ENCODE assay signal across 1 cellular context in the genomic region with DNA sequence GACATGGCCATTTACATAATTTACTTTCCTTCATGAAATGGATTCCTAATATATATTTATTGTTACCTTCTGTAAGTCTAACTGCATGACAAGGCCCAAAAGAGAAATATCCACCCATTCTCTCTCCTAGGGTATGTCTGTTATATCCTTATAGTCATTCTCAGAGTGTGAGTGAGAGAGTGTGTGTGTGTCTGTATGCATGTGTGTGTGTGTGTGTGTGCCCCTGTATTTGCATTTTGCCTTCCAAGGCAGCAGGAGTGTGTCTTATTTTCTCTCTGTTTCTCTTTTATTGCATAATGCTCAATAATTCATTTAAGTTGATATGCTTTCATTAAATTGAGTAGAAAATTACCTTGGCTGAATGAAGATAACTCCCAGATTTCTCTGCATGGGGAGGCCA.
TF ChIP-seq lines count a peak whose summit lies in the region.

No MANE protein-coding gene starts in this region.

TF ChIP-seq in WTC11, 78 proteins besides CTCF, POLR2A, EP300 and RAD21 (continued from another document):
- TF ChIP-seq, protein P1, sequence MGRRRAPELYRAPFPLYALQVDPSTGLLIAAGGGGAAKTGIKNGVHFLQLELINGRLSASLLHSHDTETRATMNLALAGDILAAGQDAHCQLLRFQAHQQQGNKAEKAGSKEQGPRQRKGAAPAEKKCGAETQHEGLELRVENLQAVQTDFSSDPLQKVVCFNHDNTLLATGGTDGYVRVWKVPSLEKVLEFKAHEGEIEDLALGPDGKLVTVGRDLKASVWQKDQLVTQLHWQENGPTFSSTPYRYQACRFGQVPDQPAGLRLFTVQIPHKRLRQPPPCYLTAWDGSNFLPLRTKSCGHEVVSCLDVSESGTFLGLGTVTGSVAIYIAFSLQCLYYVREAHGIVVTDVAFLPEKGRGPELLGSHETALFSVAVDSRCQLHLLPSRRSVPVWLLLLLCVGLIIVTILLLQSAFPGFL (CRISPR knock-in tag; IDR thresholded peaks at IDR 0.05; ENCODE audit: borderline replicate concordance): no peak
- TF ChIP-seq, protein P2, sequence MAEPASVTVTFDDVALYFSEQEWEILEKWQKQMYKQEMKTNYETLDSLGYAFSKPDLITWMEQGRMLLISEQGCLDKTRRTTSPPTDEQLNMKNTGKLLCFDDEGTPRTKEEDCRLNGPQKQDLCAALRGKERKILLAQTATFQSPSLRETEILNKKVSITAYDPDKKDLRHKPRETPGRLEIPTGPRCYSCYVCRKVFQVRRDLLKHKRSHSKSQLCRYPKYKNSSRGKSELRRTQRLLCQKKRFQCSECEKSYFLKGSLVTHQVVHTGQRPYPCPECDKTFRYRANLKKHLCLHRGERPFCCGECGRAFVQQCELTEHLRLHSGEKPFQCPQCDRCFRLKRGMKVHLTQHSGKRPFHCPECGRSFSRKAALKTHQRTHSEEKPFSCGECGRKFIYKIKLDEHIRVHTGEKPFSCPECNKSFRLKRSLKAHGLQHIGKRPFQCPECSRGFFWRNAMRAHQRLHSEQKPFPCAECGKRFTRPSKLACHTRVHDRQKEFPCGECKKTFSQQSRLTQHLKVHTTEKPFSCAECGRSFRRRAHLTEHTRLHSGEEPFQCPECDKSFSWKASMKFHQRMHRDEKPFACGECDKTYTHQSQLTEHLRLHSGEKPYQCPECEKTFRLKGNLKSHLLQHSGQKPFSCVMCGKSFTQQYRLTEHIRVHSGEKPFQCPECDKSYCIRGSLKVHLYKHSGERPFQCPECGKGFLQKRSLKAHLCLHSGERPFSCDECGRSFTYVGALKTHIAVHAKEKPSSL (CRISPR knock-in tag; conservative IDR thresholded peaks at IDR 0.05): no peak
- no peak for TF ChIP-seq ZNF317 (CRISPR knock-in tag; IDR thresholded peaks at IDR 0.05; ENCODE audit: borderline replicate concordance, low read depth)
- TF ChIP-seq, protein P3, sequence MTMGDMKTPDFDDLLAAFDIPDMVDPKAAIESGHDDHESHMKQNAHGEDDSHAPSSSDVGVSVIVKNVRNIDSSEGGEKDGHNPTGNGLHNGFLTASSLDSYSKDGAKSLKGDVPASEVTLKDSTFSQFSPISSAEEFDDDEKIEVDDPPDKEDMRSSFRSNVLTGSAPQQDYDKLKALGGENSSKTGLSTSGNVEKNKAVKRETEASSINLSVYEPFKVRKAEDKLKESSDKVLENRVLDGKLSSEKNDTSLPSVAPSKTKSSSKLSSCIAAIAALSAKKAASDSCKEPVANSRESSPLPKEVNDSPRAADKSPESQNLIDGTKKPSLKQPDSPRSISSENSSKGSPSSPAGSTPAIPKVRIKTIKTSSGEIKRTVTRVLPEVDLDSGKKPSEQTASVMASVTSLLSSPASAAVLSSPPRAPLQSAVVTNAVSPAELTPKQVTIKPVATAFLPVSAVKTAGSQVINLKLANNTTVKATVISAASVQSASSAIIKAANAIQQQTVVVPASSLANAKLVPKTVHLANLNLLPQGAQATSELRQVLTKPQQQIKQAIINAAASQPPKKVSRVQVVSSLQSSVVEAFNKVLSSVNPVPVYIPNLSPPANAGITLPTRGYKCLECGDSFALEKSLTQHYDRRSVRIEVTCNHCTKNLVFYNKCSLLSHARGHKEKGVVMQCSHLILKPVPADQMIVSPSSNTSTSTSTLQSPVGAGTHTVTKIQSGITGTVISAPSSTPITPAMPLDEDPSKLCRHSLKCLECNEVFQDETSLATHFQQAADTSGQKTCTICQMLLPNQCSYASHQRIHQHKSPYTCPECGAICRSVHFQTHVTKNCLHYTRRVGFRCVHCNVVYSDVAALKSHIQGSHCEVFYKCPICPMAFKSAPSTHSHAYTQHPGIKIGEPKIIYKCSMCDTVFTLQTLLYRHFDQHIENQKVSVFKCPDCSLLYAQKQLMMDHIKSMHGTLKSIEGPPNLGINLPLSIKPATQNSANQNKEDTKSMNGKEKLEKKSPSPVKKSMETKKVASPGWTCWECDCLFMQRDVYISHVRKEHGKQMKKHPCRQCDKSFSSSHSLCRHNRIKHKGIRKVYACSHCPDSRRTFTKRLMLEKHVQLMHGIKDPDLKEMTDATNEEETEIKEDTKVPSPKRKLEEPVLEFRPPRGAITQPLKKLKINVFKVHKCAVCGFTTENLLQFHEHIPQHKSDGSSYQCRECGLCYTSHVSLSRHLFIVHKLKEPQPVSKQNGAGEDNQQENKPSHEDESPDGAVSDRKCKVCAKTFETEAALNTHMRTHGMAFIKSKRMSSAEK (CRISPR knock-in tag; IDR thresholded peaks at IDR 0.05; ENCODE audit: borderline replicate concordance): no peak
TF ChIP-seq in WTC11: peak in this region for 0.
